ENCODE assay signal across 8 cellular contexts in the genomic region with DNA sequence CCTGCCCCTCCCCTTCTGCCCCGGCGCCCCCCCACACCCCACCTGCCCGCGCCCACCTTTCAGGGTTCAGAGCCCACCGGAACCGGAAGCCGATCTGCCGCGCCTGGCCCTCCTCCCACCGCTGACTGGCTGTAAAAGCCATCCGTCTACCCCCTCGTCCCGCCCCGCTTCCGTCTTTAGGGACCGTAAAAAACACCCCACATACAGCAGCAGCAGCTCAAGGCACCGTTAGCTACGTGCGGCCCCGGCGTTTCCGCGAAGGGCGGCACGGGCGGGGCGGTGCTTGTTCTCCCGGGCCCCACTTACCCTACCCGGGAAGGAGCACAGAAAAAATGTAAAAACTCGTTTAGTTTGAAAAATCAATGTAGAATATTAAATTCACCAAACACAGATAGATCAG.
DNase-seq lines count a peak whose midpoint lies in the region; ATAC-seq and TF ChIP-seq lines count a peak whose summit lies in the region.

A gene (minus strand): TSS at position 96 of the 400 bp plus-strand sequence. CDS start 320 bp downstream, outside the sequence.

- ATAC-seq in HG03442 (IDR thresholded peaks at IDR 0.05; ENCODE audit: unreplicated experiment) = peak; percentile 87

- DNase-seq in AG10803 (ENCODE audit: low read depth) (peak; percentile 97), NCI-H526 (lab: John Stamatoyannopoulos, UW) (peak; percentile 67 to 94), choroid plexus epithelial cell (ENCODE audit: low read depth) (peak; percentile 98), kidney glomerular epithelial cell (lab: John Stamatoyannopoulos, UW) (peak; percentile 81)
- peak; percentile 93 for DNase-seq in activated CD4-positive, alpha-beta T cell treated with anti-CD3 and anti-CD28 coated beads for 4 hours
- DNase-seq in stimulated activated CD4-positive, alpha-beta T cell treated with anti-CD3 and anti-CD28 coated beads, Interleukin-1b, Interleukin-23, amount 100 ng/mL, for 1 hour (ENCODE audit: low read depth in 2 of 2) = peak; percentile 82 to 89

- no peak for TF ChIP-seq CTCF in AG10803 (conservative IDR thresholded peaks at IDR 0.05; ENCODE audit: low read length)
- no peak for TF ChIP-seq CTCF in choroid plexus epithelial cell (conservative IDR thresholded peaks at IDR 0.05; ENCODE audit: low read depth, low read length)

- TF ChIP-seq POLR2A in GM19099 (IDR thresholded peaks at IDR 0.05; ENCODE audit: extremely low read depth, insufficient read length, low read depth) = peak; percentile 32

- H3K4me3 ChIP-seq in AG10803 (ENCODE audit: low read length) (peak within 1 kb of the TSS; percentile 45), choroid plexus epithelial cell (ENCODE audit: low read depth, low read length) (peak within 1 kb of the TSS; percentile 48)

Comparison
In these comparisons a context has a peak if more than half of its experiments do, and no peak if none do; other contexts are left out.
1. Peak in every context shown above with its lines: DNase-seq, ATAC-seq and H3K4me3 ChIP-seq.